ENCODE assay signal across 8 cellular contexts in the genomic region with DNA sequence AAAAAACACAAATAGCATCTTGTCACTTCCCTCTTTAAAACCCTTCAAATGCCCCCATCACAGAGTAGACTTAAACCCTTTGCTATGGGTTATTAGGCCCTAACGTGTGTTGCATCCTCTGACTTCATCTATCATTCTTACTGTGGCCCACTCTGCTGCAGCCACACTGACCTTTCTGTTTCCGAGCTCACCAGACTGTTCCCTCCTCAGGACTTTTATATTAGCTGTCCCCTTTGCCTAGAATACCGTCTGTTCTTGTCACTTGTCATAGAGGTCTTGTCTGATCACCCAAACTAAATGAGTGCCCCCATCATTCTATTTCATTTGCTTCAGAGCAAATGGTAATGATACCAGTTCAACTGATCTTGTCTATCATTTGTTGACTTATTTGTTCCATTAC. TPM values are rescaled to one million over a fixed set of nuclear protein-coding genes. Genes with fewer than 3 reads are reported as not detected.
DNase-seq lines count a peak whose midpoint lies in the region; FAIRE-seq and TF ChIP-seq lines count a peak whose summit lies in the region.

No MANE protein-coding gene starts in this region.

- peaks cover 37% of the 10 kb centered on the region for H3K4me1 ChIP-seq in BLaER1
- 0 out of 2 replicates have a peak, but pooled peaks cover 9% of the 10 kb centered on the region for H3K4me1 ChIP-seq in MM.1S (ENCODE audit: low read length)
- H3K4me1 ChIP-seq in ectodermal cell (ENCODE audit: control insufficient read depth, insufficient read depth, low read length) = peaks cover 20% of the 10 kb centered on the region

- TF ChIP-seq CTCF in MM.1S (IDR thresholded peaks at IDR 0.05; ENCODE audit: low read length) (no peak), neural cell (IDR thresholded peaks at IDR 0.05; ENCODE audit: poor library complexity, severe bottlenecking) (no peak)

- H2AFZ ChIP-seq in MM.1S (ENCODE audit: low read length) (peak overlapping the region; percentile 91), neural cell (ENCODE audit: low read depth, low read length) (peak overlapping the region; percentile 97)

- no peak for TF ChIP-seq RAD21 in neural cell (conservative IDR thresholded peaks at IDR 0.05)

- no peak for FAIRE-seq in frontal cortex (lab: Jason Lieb, UNC)

- peaks cover 66% of the 10 kb centered on the region for H3K79me2 ChIP-seq in MM.1S (ENCODE audit: low read length)
- peaks cover 32% of the 10 kb centered on the region for H3K79me2 ChIP-seq in neural cell (replicated peaks; ENCODE audit: insufficient read depth, low read length)

- H3K4me2 ChIP-seq in BLaER1 = peak overlapping the region; percentile 91
- H3K4me2 ChIP-seq in MM.1S (ENCODE audit: low read depth, low read length) = peak overlapping the region; percentile 93
- H3K4me2 ChIP-seq in neural cell (ENCODE audit: low read length) = peak overlapping the region; percentile 68

- H3K27me3 ChIP-seq in BLaER1 (no peaks in the 10 kb centered on the region), MM.1S (replicated peaks; ENCODE audit: insufficient read depth, low read length) (no peaks in the 10 kb centered on the region), ectodermal cell (ENCODE audit: control insufficient read depth, insufficient read depth, low read length, poor library complexity, severe bottlenecking) (no peaks in the 10 kb centered on the region), neural cell (ENCODE audit: insufficient read depth, low read depth, low read length) (no peaks in the 10 kb centered on the region)

- H3K9me2 ChIP-seq in MM.1S (replicated peaks; ENCODE audit: insufficient read depth, low read length) (no peaks in the 10 kb centered on the region), neural cell (ENCODE audit: insufficient read depth, low read length) (no peaks in the 10 kb centered on the region)

- TF ChIP-seq EP300 in neural cell (conservative IDR thresholded peaks at IDR 0.05; ENCODE audit: poor library complexity, severe bottlenecking) = no peak

- H3K9ac ChIP-seq in BLaER1 (peak overlapping the region; percentile 95), MM.1S (ENCODE audit: low read length) (peak overlapping the region; percentile 93), neural cell (ENCODE audit: low read length) (peak overlapping the region; percentile 96)

- H3K27ac ChIP-seq in BLaER1 (peak overlapping the region; percentile 97), MM.1S (ENCODE audit: low read length) (peak overlapping the region; percentile 93), ectodermal cell (ENCODE audit: insufficient read depth, low read depth, low read length, poor library complexity, severe bottlenecking) (peak overlapping the region; percentile 94), neural cell (ENCODE audit: low read length) (peak overlapping the region; percentile 96)

- peaks cover 36% of the 10 kb centered on the region for H4K20me1 ChIP-seq in BLaER1
- H4K20me1 ChIP-seq in MM.1S (ENCODE audit: insufficient read depth, low read length) = no peaks in the 10 kb centered on the region
- H4K20me1 ChIP-seq in neural cell (ENCODE audit: insufficient read depth) = no peaks in the 10 kb centered on the region

- H3K9me3 ChIP-seq in BLaER1 (no peaks in the 10 kb centered on the region), MM.1S (replicated peaks; ENCODE audit: insufficient read depth, low read length) (no peaks in the 10 kb centered on the region), ectodermal cell (ENCODE audit: control insufficient read depth, low read length) (no peaks in the 10 kb centered on the region), neural cell (ENCODE audit: low read length) (no peaks in the 10 kb centered on the region)

- DNase-seq in MM.1S (no peak), NCI-H1694 (lab: John Stamatoyannopoulos, UW) (no peak), frontal cortex (ENCODE audit: low spot score in 2 of 2) (no peak), RPMI8226 (no peak), SHP77 (lab: John Stamatoyannopoulos, UW) (no peak)

- H3K4me3 ChIP-seq in BLaER1 (peak overlapping the region; percentile 85), MM.1S (ENCODE audit: low read length) (peak overlapping the region; percentile 84), ectodermal cell (ENCODE audit: insufficient read depth, low read depth, low read length) (peak overlapping the region; percentile 88), neural cell (ENCODE audit: low read length) (peak overlapping the region; percentile 90)

- WGBS in ectodermal cell, 2 experiments = 68 to 77% methylated on average over 3 of the region's 3 CpGs

- peaks cover 6% of the 10 kb centered on the region; the same call in 1 of the 2 replicates for H3K36me3 ChIP-seq in BLaER1
- no peaks in the 10 kb centered on the region; the same call in 1 of the 2 replicates for H3K36me3 ChIP-seq in MM.1S (replicated peaks; ENCODE audit: insufficient read depth, low read length)
- no peaks in the 10 kb centered on the region for H3K36me3 ChIP-seq in ectodermal cell (ENCODE audit: control insufficient read depth, insufficient read depth, low read length)
- no peaks in the 10 kb centered on the region for H3K36me3 ChIP-seq in neural cell (ENCODE audit: insufficient read depth, low read length)

- H3F3A ChIP-seq in MM.1S (ENCODE audit: insufficient read depth, low read length) = peaks cover 38% of the 10 kb centered on the region
- H3F3A ChIP-seq in neural cell (ENCODE audit: insufficient read depth, low read length, poor library complexity, severe bottlenecking) = peaks cover 4% of the 10 kb centered on the region

TF ChIP-seq in neural cell, 6 proteins besides CTCF, POLR2A, EP300 and RAD21:
- no peak for TF ChIP-seq TAF1 (IDR thresholded peaks at IDR 0.05; ENCODE audit: low read depth)
- TF ChIP-seq, protein P1, sequence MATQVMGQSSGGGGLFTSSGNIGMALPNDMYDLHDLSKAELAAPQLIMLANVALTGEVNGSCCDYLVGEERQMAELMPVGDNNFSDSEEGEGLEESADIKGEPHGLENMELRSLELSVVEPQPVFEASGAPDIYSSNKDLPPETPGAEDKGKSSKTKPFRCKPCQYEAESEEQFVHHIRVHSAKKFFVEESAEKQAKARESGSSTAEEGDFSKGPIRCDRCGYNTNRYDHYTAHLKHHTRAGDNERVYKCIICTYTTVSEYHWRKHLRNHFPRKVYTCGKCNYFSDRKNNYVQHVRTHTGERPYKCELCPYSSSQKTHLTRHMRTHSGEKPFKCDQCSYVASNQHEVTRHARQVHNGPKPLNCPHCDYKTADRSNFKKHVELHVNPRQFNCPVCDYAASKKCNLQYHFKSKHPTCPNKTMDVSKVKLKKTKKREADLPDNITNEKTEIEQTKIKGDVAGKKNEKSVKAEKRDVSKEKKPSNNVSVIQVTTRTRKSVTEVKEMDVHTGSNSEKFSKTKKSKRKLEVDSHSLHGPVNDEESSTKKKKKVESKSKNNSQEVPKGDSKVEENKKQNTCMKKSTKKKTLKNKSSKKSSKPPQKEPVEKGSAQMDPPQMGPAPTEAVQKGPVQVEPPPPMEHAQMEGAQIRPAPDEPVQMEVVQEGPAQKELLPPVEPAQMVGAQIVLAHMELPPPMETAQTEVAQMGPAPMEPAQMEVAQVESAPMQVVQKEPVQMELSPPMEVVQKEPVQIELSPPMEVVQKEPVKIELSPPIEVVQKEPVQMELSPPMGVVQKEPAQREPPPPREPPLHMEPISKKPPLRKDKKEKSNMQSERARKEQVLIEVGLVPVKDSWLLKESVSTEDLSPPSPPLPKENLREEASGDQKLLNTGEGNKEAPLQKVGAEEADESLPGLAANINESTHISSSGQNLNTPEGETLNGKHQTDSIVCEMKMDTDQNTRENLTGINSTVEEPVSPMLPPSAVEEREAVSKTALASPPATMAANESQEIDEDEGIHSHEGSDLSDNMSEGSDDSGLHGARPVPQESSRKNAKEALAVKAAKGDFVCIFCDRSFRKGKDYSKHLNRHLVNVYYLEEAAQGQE (IDR thresholded peaks at IDR 0.05; ENCODE audit: borderline replicate concordance) = no peak
- TF ChIP-seq POLR2AphosphoS5 (IDR thresholded peaks at IDR 0.05) = no peak
- no peak for TF ChIP-seq MXI1 (conservative IDR thresholded peaks at IDR 0.05; ENCODE audit: poor library complexity, severe bottlenecking)
- no peak for TF ChIP-seq SMC3 (conservative IDR thresholded peaks at IDR 0.05; ENCODE audit: poor library complexity)
- TF ChIP-seq EZH2 (IDR thresholded peaks at IDR 0.05; ENCODE audit: borderline replicate concordance, insufficient read depth, low read length, poor library complexity, severe bottlenecking) = no peak

RNA-seq across cellular contexts. Expression of a gene that starts 0.9 kb away (rescaled TPM):
- 37.4 TPM for polyA plus RNA-seq in ectodermal cell (2013, experiment 1 of 4)
- polyA plus RNA-seq in ectodermal cell (2013, experiment 2 of 4) = 41.9 TPM
- polyA plus RNA-seq in ectodermal cell (2013, experiment 3 of 4) = 39.2 TPM
- 42.4 TPM for polyA plus RNA-seq in ectodermal cell (2013, experiment 4 of 4)
- 51.1 and 58.0 TPM in 2 replicates for polyA plus RNA-seq in neural cell
- polyA minus RNA-seq in neural cell = 191 and 204 TPM in 2 replicates
- 213 TPM for total RNA-seq in frontal cortex

RNA-seq across cellular contexts. Expression of a gene that starts 47.1 kb away (rescaled TPM):
- polyA plus RNA-seq in ectodermal cell (2013, experiment 1 of 4) = 78.6 TPM
- 83.7 TPM for polyA plus RNA-seq in ectodermal cell (2013, experiment 2 of 4)
- 49.3 TPM for polyA plus RNA-seq in ectodermal cell (2013, experiment 3 of 4)
- polyA plus RNA-seq in ectodermal cell (2013, experiment 4 of 4) = 55.8 TPM
- polyA plus RNA-seq in neural cell = 4.2 and 4.9 TPM in 2 replicates
- 3.5 and 6.1 TPM in 2 replicates for polyA minus RNA-seq in neural cell
- 3.7 TPM for total RNA-seq in frontal cortex
